In the genomic region with DNA sequence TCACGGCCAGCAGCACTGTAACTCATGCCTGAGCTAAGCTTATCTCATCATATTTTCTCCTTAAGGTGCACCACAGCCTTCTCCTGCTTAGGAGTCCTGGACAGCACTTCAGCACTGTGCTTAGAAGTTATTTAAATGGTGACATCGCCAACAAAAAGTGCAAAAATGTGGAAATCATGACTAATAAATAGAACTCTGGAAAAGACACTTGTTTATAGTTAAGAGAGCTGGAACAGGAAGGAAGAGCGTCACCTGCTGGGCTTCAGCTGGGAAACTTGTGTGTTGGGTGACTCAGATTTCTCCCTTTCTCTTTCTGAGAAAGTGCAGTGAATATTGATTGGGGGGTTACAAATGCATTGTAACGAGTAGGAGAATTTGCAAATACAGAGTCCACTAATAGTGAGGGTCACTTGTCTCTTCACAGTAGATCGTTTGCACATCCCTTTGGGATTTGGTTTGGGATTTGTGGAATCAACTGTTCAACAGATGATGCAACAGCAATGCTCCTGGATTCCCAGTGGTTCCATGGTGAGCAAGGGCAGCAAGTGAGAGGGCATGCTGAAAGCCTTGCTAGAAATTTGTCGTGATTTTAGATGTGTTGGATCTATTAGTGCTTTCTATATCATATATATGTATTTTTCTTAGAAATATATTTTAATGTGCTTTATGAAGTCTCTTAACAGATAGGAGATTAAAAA, we compare ENCODE assay signal across 1 cellular context.
TF ChIP-seq lines count a peak whose summit lies in the region.

No MANE protein-coding gene starts in this region.

TF ChIP-seq in IMR-90, 13 proteins besides CTCF, POLR2A, EP300 and RAD21 (continued from another document):
- TF ChIP-seq MXI1 (IDR thresholded peaks at IDR 0.05; ENCODE audit: borderline replicate concordance, low read depth, low read length): no peak
- no peak for TF ChIP-seq MAFK (IDR thresholded peaks at IDR 0.05; ENCODE audit: low read depth, low read length)
TF ChIP-seq in IMR-90: peak in this region for 3.
